ENCODE assay signal across 1 cellular context in genomic region chr7:130937016-130937415, GRCh38.
TF ChIP-seq lines count a peak whose summit lies in the region.

No MANE protein-coding gene starts in this region.

TF ChIP-seq in GM12878, 131 proteins besides CTCF, POLR2A, EP300 and RAD21 (continued from another document):
- TF ChIP-seq E4F1 (IDR thresholded peaks at IDR 0.05; ENCODE audit: borderline replicate concordance, partially characterized antibody) (no peak), RB1 (IDR thresholded peaks at IDR 0.05; ENCODE audit: borderline replicate concordance) (no peak), KDM1A (IDR thresholded peaks at IDR 0.05; ENCODE audit: borderline replicate concordance) (no peak)
- TF ChIP-seq, protein P1, sequence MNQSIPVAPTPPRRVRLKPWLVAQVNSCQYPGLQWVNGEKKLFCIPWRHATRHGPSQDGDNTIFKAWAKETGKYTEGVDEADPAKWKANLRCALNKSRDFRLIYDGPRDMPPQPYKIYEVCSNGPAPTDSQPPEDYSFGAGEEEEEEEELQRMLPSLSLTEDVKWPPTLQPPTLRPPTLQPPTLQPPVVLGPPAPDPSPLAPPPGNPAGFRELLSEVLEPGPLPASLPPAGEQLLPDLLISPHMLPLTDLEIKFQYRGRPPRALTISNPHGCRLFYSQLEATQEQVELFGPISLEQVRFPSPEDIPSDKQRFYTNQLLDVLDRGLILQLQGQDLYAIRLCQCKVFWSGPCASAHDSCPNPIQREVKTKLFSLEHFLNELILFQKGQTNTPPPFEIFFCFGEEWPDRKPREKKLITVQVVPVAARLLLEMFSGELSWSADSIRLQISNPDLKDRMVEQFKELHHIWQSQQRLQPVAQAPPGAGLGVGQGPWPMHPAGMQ (IDR thresholded peaks at IDR 0.05; ENCODE audit: borderline replicate concordance) = no peak
